ENCODE assay signal across 10 cellular contexts in the genomic region with DNA sequence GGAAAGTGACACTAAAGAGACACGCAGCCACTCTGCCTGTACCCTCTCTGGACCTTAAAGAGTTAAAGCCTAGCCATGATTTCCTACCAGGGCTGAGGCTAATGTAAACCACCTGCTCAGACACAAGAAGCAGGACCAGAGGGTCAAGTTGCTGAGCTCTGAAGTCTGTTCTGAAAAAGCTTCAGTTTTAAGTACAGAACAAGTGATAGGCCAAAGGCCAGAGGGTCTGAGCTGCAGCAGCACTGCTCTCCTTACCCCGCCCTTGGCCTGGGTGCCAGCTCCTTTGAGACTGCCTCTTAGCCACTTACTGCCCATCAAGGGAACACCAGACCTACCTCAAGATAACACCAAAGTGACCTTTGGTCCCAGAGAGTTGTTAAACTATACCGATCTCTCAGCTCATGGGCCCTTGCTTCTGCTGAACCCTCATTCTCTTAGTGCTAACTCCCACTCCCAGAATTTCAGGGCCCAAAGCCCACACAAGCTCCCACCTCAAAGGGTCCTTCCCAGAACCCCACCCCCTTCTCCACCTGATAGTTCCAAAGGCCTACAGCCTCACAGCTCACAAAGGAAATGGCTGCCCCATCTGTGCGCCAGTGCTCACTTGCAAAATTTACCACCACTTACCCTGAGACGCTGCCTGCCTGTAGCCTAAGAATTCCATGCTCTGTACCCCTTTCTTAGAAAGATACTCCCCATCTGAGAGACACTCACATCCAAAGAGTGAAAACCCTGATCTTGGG. TPM values are rescaled to one million over a fixed set of nuclear protein-coding genes. Genes with fewer than 3 reads are reported as not detected.
DNase-seq lines count a peak whose midpoint lies in the region; ATAC-seq and TF ChIP-seq lines count a peak whose summit lies in the region.
"Had no signal": no experiment of that assay in that cellular context is flagged by ENCODE, and none has a peak within 500 bp of the region (broad histone marks: within the 10 kb centered on the region; RNA-seq: fewer than 3 reads in every experiment).

No MANE protein-coding gene starts in this region.

- peak overlapping the region; percentile 57 for H3K4me3 ChIP-seq in MG63
- H3K4me3 ChIP-seq in neural cell (ENCODE audit: low read length), result peak overlapping the region; percentile 67

- H3K27me3 ChIP-seq in MG63 (no peaks in the 10 kb centered on the region), neural cell (ENCODE audit: insufficient read depth, low read depth, low read length) (no peaks in the 10 kb centered on the region)

- TF ChIP-seq CTCF in neural cell (IDR thresholded peaks at IDR 0.05; ENCODE audit: poor library complexity, severe bottlenecking), result no peak

- no peak overlapping the region for H2AFZ ChIP-seq in neural cell (ENCODE audit: low read depth, low read length)

- TF ChIP-seq EP300 in neural cell (conservative IDR thresholded peaks at IDR 0.05; ENCODE audit: poor library complexity, severe bottlenecking), result no peak

- H3K36me3 ChIP-seq in MG63, result peaks cover 47% of the 10 kb centered on the region
- no peaks in the 10 kb centered on the region for H3K36me3 ChIP-seq in neural cell (ENCODE audit: insufficient read depth, low read length)

- H3K27ac ChIP-seq in epithelial cell of prostate, result peak overlapping the region; percentile 89
- H3K27ac ChIP-seq in neural cell (ENCODE audit: low read length), result peak overlapping the region; percentile 99

- TF ChIP-seq RAD21 in neural cell (conservative IDR thresholded peaks at IDR 0.05), result no peak

- peaks cover 53% of the 10 kb centered on the region for H3K79me2 ChIP-seq in neural cell (replicated peaks; ENCODE audit: insufficient read depth, low read length)

- no peaks in the 10 kb centered on the region for H4K20me1 ChIP-seq in neural cell (ENCODE audit: insufficient read depth)

- peak overlapping the region; percentile 86 for H3K4me2 ChIP-seq in neural cell (ENCODE audit: low read length)

- peaks cover 9% of the 10 kb centered on the region for H3F3A ChIP-seq in neural cell (ENCODE audit: insufficient read depth, low read length, poor library complexity, severe bottlenecking)

- DNase-seq in Ammon's horn (ENCODE audit: low spot score) (peak; percentile 27), MG63 (peak; percentile 10), epithelial cell of prostate (ENCODE audit: low read depth, low spot score) (no peak), amniotic stem cell (lab: John Stamatoyannopoulos, UW) (no peak)
- DNase-seq in activated CD4-positive, alpha-beta T cell treated with anti-CD3 and anti-CD28 coated beads for 4 hours, result no peak
- no peak for DNase-seq in central memory CD4-positive, alpha-beta T cell
- DNase-seq: activated gamma-delta T cell, NCI-H1436 treated with DMSO at 0.1 percent for 48 hours had no signal

- peak overlapping the region; percentile 94 for H3K9ac ChIP-seq in neural cell (ENCODE audit: low read length)

- ATAC-seq in HG03439 (IDR thresholded peaks at IDR 0.05; ENCODE audit: unreplicated experiment), result no peak

- H3K9me3 ChIP-seq in MG63, result no peaks in the 10 kb centered on the region
- H3K9me3 ChIP-seq in neural cell (ENCODE audit: low read length), result no peaks in the 10 kb centered on the region

- H3K9me2 ChIP-seq in neural cell (ENCODE audit: insufficient read depth, low read length), result no peaks in the 10 kb centered on the region

TF ChIP-seq in neural cell, 6 proteins besides CTCF, POLR2A, EP300 and RAD21:
- TF ChIP-seq SMC3 (conservative IDR thresholded peaks at IDR 0.05; ENCODE audit: poor library complexity), result no peak
- no peak for TF ChIP-seq POLR2AphosphoS5 (IDR thresholded peaks at IDR 0.05)
- no peak for TF ChIP-seq TAF1 (IDR thresholded peaks at IDR 0.05; ENCODE audit: low read depth)
- no peak for TF ChIP-seq EZH2 (IDR thresholded peaks at IDR 0.05; ENCODE audit: borderline replicate concordance, insufficient read depth, low read length, poor library complexity, severe bottlenecking)
- TF ChIP-seq REST (IDR thresholded peaks at IDR 0.05; ENCODE audit: borderline replicate concordance), result no peak
- no peak for TF ChIP-seq MXI1 (conservative IDR thresholded peaks at IDR 0.05; ENCODE audit: poor library complexity, severe bottlenecking)

RNA-seq across cellular contexts. Expression of gene IL18BP, which starts 40.6 kb away (rescaled TPM):
- total RNA-seq in MG63 (2014; rRNA removed; shearing (Covaris generic); ENCODE audit: low replicate concordance), result 1.0 TPM in 1 of 2 replicates, not detected in the other
- 3.1 and 3.2 TPM in 2 replicates for polyA plus RNA-seq in neural cell
- 8.0 TPM in 2 replicates for polyA minus RNA-seq in neural cell

RNA-seq across cellular contexts. Expression of gene NUMA1, which starts 41.1 kb away (rescaled TPM):
- 104 and 158 TPM in 2 replicates for total RNA-seq in MG63 (2014; rRNA removed; shearing (Covaris generic); ENCODE audit: low replicate concordance)
- 116 and 157 TPM in 2 replicates for polyA plus RNA-seq in neural cell
- polyA minus RNA-seq in neural cell, result 247 and 307 TPM in 2 replicates

RNA-seq across cellular contexts. Expression of gene LRRC51, which starts 41.4 kb away (rescaled TPM):
- 11.6 and 17.4 TPM in 2 replicates for total RNA-seq in MG63 (2014; rRNA removed; shearing (Covaris generic); ENCODE audit: low replicate concordance)
- 20.8 and 21.3 TPM in 2 replicates for polyA plus RNA-seq in neural cell
- 8.0 and 10.1 TPM in 2 replicates for polyA minus RNA-seq in neural cell

Comparison
In these comparisons a context has a peak if more than half of its experiments do, and no peak if none do; other contexts are left out.
1. DNase-seq: peak in Ammon's horn (single experiment) and MG63 (single experiment); none in epithelial cell of prostate (single experiment), activated CD4-positive, alpha-beta T cell treated with anti-CD3 and anti-CD28 coated beads for 4 hours (0 of 2), central memory CD4-positive, alpha-beta T cell (single experiment) and amniotic stem cell (single experiment).